8 cellular contexts compared by ENCODE assay signal in genomic region chr5:144170276-144171024, GRCh38. TPM values are rescaled to one million over a fixed set of nuclear protein-coding genes. Genes with fewer than 3 reads are reported as not detected.
DNase-seq lines count a peak whose midpoint lies in the region; ATAC-seq, FAIRE-seq and TF ChIP-seq lines count a peak whose summit lies in the region.

KCTD16 (plus strand) TSS chr5:144170873.
YIPF5 (minus strand) TSS chr5:144170659; CDS start chr5:144169955, 704 bp downstream.

- H3K27me3 ChIP-seq in vagina, result no peaks in the 10 kb centered on the region

- peak; percentile 100 for ATAC-seq in HG02973 (IDR thresholded peaks at IDR 0.05; ENCODE audit: unreplicated experiment)

- DNase-seq in GM18507 (ENCODE audit: extremely low spot score, insufficient read length, low read depth) (peak; percentile 91), NCI-H1930 (lab: John Stamatoyannopoulos, UW) (peak; percentile 88 to 89), T-helper 22 cell (ENCODE audit: low read depth) (peak; percentile 97), astrocyte of the cerebellum (ENCODE audit: low read depth) (peak; percentile 88), hepatic stellate cell (ENCODE audit: low spot score) (peak; percentile 95), putamen (ENCODE audit: low spot score) (peak; percentile 93), vagina (ENCODE audit: extremely low spot score in 2 of 2) (peak; percentile 95 to 99)

- peak; percentile 100 for FAIRE-seq in GM18507 (lab: Jason Lieb, UNC)

- H3K9me3 ChIP-seq in vagina, result no peaks in the 10 kb centered on the region

- TF ChIP-seq CTCF in astrocyte of the cerebellum (IDR thresholded peaks at IDR 0.05; ENCODE audit: low read depth, low read length, missing control alignments) (no peak), vagina (IDR thresholded peaks at IDR 0.05) (peak in 1 of 3 experiments; percentile 6)

- TF ChIP-seq POLR2A in vagina (IDR thresholded peaks at IDR 0.05), result peak in 1 of 2 donors; percentile 16

- peak within 1 kb of the TSS; percentile 66 for H3K27ac ChIP-seq in vagina

- H3K36me3 ChIP-seq in vagina, result peaks cover 5 to 13% of the 10 kb centered on the region in 2 donors

- intact Hi-C loops in vagina (cut with DNase I), result no loop called here

- H3K4me3 ChIP-seq in astrocyte of the cerebellum (ENCODE audit: low read depth, low read length) (peak within 1 kb of the TSS; percentile 97), vagina (peak within 1 kb of the TSS; percentile 77 to 79)

- peaks cover 25% of the 10 kb centered on the region for H3K4me1 ChIP-seq in vagina

- in situ Hi-C loops in astrocyte of the cerebellum (cut with HindIII; ENCODE audit: low sequenced_read_pairs), result no loop called here

RNA-seq across cellular contexts. Expression of gene KCTD16, which starts in this region (rescaled TPM):
- 0.25 TPM for total RNA-seq in vagina

RNA-seq across cellular contexts. Expression of gene YIPF5, which starts in this region (rescaled TPM):
- 18.2 TPM for total RNA-seq in vagina

Comparison
In these comparisons a context has a peak if more than half of its experiments do, and no peak if none do; other contexts are left out.
1. Peak in every context shown above with its lines: DNase-seq, ATAC-seq, H3K4me3 ChIP-seq and H3K27ac ChIP-seq.